Comparison of ENCODE assay signal across 1 cellular context in genomic region chr3:72473156-72473555, GRCh38.
TF ChIP-seq lines count a peak whose summit lies in the region.

No MANE protein-coding gene starts in this region.

TF ChIP-seq in K562, 482 proteins besides CTCF, POLR2A, EP300 and RAD21:
- peak; percentile 95 for TF ChIP-seq PRDM10 (IDR thresholded peaks at IDR 0.05; ENCODE audit: partially characterized antibody)
- no peak for TF ChIP-seq CHD4 (IDR thresholded peaks at IDR 0.05; ENCODE audit: insufficient read depth, insufficient replicate concordance, low read depth, low read length, poor library complexity, severe bottlenecking)
- TF ChIP-seq CTBP1 (IDR thresholded peaks at IDR 0.05; ENCODE audit: borderline replicate concordance), result no peak
